In genomic region chr2:46325178-46325928, GRCh38 we compare ENCODE assay signal across 17 cellular contexts. TPM values are rescaled to one million over a fixed set of nuclear protein-coding genes. Genes with fewer than 3 reads are reported as not detected.
DNase-seq lines count a peak whose midpoint lies in the region; ATAC-seq and TF ChIP-seq lines count a peak whose summit lies in the region.
"Had no signal": no experiment of that assay in that cellular context is flagged by ENCODE, and none has a peak within 500 bp of the region (broad histone marks: within the 10 kb centered on the region; RNA-seq: fewer than 3 reads in every experiment).

No MANE protein-coding gene starts in this region.

- no peak overlapping the region for H3K4me3 ChIP-seq in HCT116 (replicated peaks in 1 of 2; ENCODE audit: low read depth in 1 of 2, low read length in 2 of 2)
- H3K4me3 ChIP-seq in mucosa of descending colon, result no peak overlapping the region
- H3K4me3 ChIP-seq: body of pancreas, thyroid gland had no signal

- H3K9ac ChIP-seq in HCT116 (ENCODE audit: low read length), result no peak overlapping the region

- CTCF ChIA-PET in HCT116 (lab: Charles Lee), result no interaction called here

- H3K9me3 ChIP-seq in HCT116 (ENCODE audit: control insufficient read depth in 1 of 2, insufficient read depth in 1 of 2, low read depth in 1 of 2, low read length in 2 of 2) (no peaks in the 10 kb centered on the region), mucosa of descending colon (no peaks in the 10 kb centered on the region)
- H3K9me3 ChIP-seq: body of pancreas, thyroid gland had no signal

- H3K36me3 ChIP-seq in HCT116 (ENCODE audit: control insufficient read depth in 1 of 2, insufficient read depth in 2 of 2, low read length in 2 of 2) (no peaks in the 10 kb centered on the region), mucosa of descending colon (ENCODE audit: low read depth) (no peaks in the 10 kb centered on the region)
- H3K36me3 ChIP-seq: thyroid gland had no signal

- H3K9me2 ChIP-seq in HCT116 (ENCODE audit: insufficient read depth), result no peaks in the 10 kb centered on the region

- no peak overlapping the region for H3K27ac ChIP-seq in HCT116 (ENCODE audit: low read depth, low read length)
- H3K27ac ChIP-seq: VCaP had no signal

- no TSS peak for BruUV-seq in HCT116 (replicated peaks; lab: Mats Ljungman, UMichigan)

- no peak for ATAC-seq in HCT116
- ATAC-seq in SK-N-SH treated with all-trans-retinoic acid at 6 μM for 48 hours, result peak; percentile 23; the same call in 2 of the 3 replicates
- ATAC-seq in mucosa of descending colon, result peak; percentile 38
- ATAC-seq in HG03045 (IDR thresholded peaks at IDR 0.05; ENCODE audit: unreplicated experiment), result no peak
- ATAC-seq in GM19023 (IDR thresholded peaks at IDR 0.05; ENCODE audit: unreplicated experiment), result no peak
- ATAC-seq: effector memory CD8-positive, alpha-beta T cell had no signal

- DNase-seq in HCT116 (ENCODE audit: low read depth, low spot score) (no peak), erythroblast (lab: John Stamatoyannopoulos, UW) (peak; percentile 14 to 65), mucosa of descending colon (no peak), SKM-1 treated with dmso at 0.1 percent for 144 hours (lab: John Stamatoyannopoulos, UW; ENCODE audit: unreplicated experiment) (no peak), kidney glomerular epithelial cell (lab: John Stamatoyannopoulos, UW) (no peak)
- DNase-seq: activated CD8-positive, alpha-beta memory T cell treated with anti-CD3 and anti-CD28 coated beads for 24 hours; activated effector memory CD4-positive, alpha-beta T cell treated with anti-CD3 and anti-CD28 coated beads, Interleukin-2, amount 50 U/mL, for 16 hours; effector memory CD8-positive, alpha-beta T cell; NCI-H1694 treated with DMSO at 0.1 percent for 48 hours; NCI-H748 treated with DMSO at 0.1 percent for 48 hours; SHP77 had no signal

- H2AFZ ChIP-seq in HCT116 (ENCODE audit: low read depth, low read length, poor library complexity, severe bottlenecking), result no peak overlapping the region

- no peak for TF ChIP-seq RAD21 in HCT116 (IDR thresholded peaks at IDR 0.05; ENCODE audit: low read depth)

- no peak for TF ChIP-seq CTCF in HCT116 (IDR thresholded peaks at IDR 0.05 in 2 of 3, conservative IDR thresholded peaks at IDR 0.05 in 1 of 3; ENCODE audit: borderline replicate concordance in 1 of 3, insufficient read depth in 1 of 3, low read depth in 2 of 3, low read length in 2 of 3)
- TF ChIP-seq CTCF in mucosa of descending colon (IDR thresholded peaks at IDR 0.05), result no peak

- intact Hi-C loops in HCT116 (cut with micrococcal nuclease) (no loop called here), mucosa of descending colon (cut with DNase I, micrococcal nuclease) (no loop called here)

- RAD21 ChIA-PET in HCT116 (lab: Charles Lee; ENCODE audit: low non-redundant PET in 1 of 2, low total read pairs in 2 of 2, uncharacterized antibody in 2 of 2, unreplicated experiment in 2 of 2), result no interaction called here

- 0 out of 2 replicates have a peak overlapping the region, but pooled peaks have one; percentile 9 for H3K4me2 ChIP-seq in HCT116 (ENCODE audit: low read length)

- no peaks in the 10 kb centered on the region for H3K27me3 ChIP-seq in HCT116 (ENCODE audit: insufficient read depth, low read length)
- H3K27me3 ChIP-seq: body of pancreas, thyroid gland had no signal

- no peak for TF ChIP-seq POLR2A in HCT116 (IDR thresholded peaks at IDR 0.05; ENCODE audit: borderline replicate concordance, extremely low read depth, insufficient read depth, insufficient read length)
- TF ChIP-seq POLR2A in erythroblast (IDR thresholded peaks at IDR 0.05; ENCODE audit: low read length), result no peak

- no peaks in the 10 kb centered on the region for H4K20me1 ChIP-seq in HCT116 (ENCODE audit: insufficient read depth)

- H3K79me2 ChIP-seq in HCT116 (ENCODE audit: insufficient read depth, low read length), result no peaks in the 10 kb centered on the region; the same call in 1 of the 2 replicates

- POLR2A ChIA-PET in HCT116 (lab: Charles Lee), result no interaction called here

- H3K4me1 ChIP-seq in HCT116 (ENCODE audit: control insufficient read depth in 1 of 2, insufficient read depth in 2 of 2, low read length in 2 of 2), result peaks cover 0 to 15% of the 10 kb centered on the region in 2 experiments; a peak in 1 of 4 replicates
- H3K4me1 ChIP-seq in mucosa of descending colon (ENCODE audit: low read depth), result peaks cover 19% of the 10 kb centered on the region

TF ChIP-seq in HCT116, 20 proteins besides CTCF, POLR2A, EP300 and RAD21:
- TF ChIP-seq JUND (IDR thresholded peaks at IDR 0.05) (no peak), POLR2AphosphoS5 (IDR thresholded peaks at IDR 0.05; ENCODE audit: low read depth, low read length) (no peak), ZFX (IDR thresholded peaks at IDR 0.05) (no peak), EZH2 (IDR thresholded peaks at IDR 0.05) (no peak), ATF3 (IDR thresholded peaks at IDR 0.05) (no peak), SP1 (IDR thresholded peaks at IDR 0.05; ENCODE audit: low read depth) (no peak), CBX3 (IDR thresholded peaks at IDR 0.05; ENCODE audit: low read depth) (no peak)

TF ChIP-seq in SK-N-SH treated with all-trans-retinoic acid at 6 μM for 48 hours, 23 proteins besides CTCF, POLR2A, EP300 and RAD21:
- no peak for TF ChIP-seq SNAI2 (CRISPR knock-in tag; IDR thresholded peaks at IDR 0.05)
- TF ChIP-seq, protein P1, sequence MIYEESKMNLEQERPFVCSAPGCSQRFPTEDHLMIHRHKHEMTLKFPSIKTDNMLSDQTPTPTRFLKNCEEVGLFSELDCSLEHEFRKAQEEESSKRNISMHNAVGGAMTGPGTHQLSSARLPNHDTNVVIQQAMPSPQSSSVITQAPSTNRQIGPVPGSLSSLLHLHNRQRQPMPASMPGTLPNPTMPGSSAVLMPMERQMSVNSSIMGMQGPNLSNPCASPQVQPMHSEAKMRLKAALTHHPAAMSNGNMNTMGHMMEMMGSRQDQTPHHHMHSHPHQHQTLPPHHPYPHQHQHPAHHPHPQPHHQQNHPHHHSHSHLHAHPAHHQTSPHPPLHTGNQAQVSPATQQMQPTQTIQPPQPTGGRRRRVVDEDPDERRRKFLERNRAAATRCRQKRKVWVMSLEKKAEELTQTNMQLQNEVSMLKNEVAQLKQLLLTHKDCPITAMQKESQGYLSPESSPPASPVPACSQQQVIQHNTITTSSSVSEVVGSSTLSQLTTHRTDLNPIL (CRISPR knock-in tag; IDR thresholded peaks at IDR 0.05; ENCODE audit: low read depth), result no peak

RNA-seq across cellular contexts. Expression of gene EPAS1, which starts 28.1 kb away (rescaled TPM):
- total RNA-seq in HCT116 (2021; ENCODE audit: unreplicated experiment), result 55.9 TPM
- polyA plus RNA-seq in HCT116 (2012), result 36.4 and 50.7 TPM in 2 replicates
- 100 to 1,000 TPM; 126 to 251 (median 150) TPM for total RNA-seq in mucosa of descending colon

Comparison
In these comparisons a context has a peak if more than half of its experiments do, and no peak if none do; other contexts are left out.
1. ATAC-seq: peak in SK-N-SH treated with all-trans-retinoic acid at 6 μM for 48 hours (single experiment) and mucosa of descending colon (single experiment); none in HCT116 (single experiment), HG03045 (single experiment) and GM19023 (single experiment).
2. DNase-seq: peak in erythroblast (2 of 2); none in HCT116 (single experiment), mucosa of descending colon (0 of 3), SKM-1 treated with dmso at 0.1 percent for 144 hours (single experiment) and kidney glomerular epithelial cell (single experiment).